20 cellular contexts compared by ENCODE assay signal in genomic region chr15:89315375-89315929, GRCh38. TPM values are rescaled to one million over a fixed set of nuclear protein-coding genes. Genes with fewer than 3 reads are reported as not detected.
A peak's percentile ranks its signal among the peaks of the same experiment; 100 is the strongest.
DNase-seq lines count a peak whose midpoint lies in the region; ATAC-seq and TF ChIP-seq lines count a peak whose summit lies in the region.
"Had no signal": no experiment of that assay in that cellular context is flagged by ENCODE, and none has a peak within 500 bp of the region (broad histone marks: within the 10 kb centered on the region; RNA-seq: fewer than 3 reads in every experiment).

No MANE protein-coding gene starts in this region.

- H4K20me1 ChIP-seq in osteoblast (ENCODE audit: insufficient read depth, low read length) = peaks cover 8% of the 10 kb centered on the region

- peaks cover 7% of the 10 kb centered on the region for H3K79me2 ChIP-seq in osteoblast (ENCODE audit: insufficient read depth, low read length)
- H3K79me2 ChIP-seq: parathyroid adenoma had no signal

- H3K4me3 ChIP-seq in osteoblast (ENCODE audit: insufficient read depth, low read length) = no peak overlapping the region
- H3K4me3 ChIP-seq: gastrocnemius medialis, GM12878, left lung, testis had no signal

- H3K9me3 Mint-ChIP-seq in activated naive CD4-positive, alpha-beta T cell treated with anti-CD3 and anti-CD28 coated beads for 36 hours = no peaks in the 10 kb centered on the region
- no peaks in the 10 kb centered on the region for H3K9me3 Mint-ChIP-seq in effector memory CD8-positive, alpha-beta T cell

- no peak overlapping the region for H3K4me2 ChIP-seq in osteoblast (ENCODE audit: insufficient read depth, low read length)

- no peak for TF ChIP-seq CTCF in osteoblast (IDR thresholded peaks at IDR 0.05; ENCODE audit: extremely low read depth, low read depth, low read length)
- TF ChIP-seq CTCF in foreskin keratinocyte (conservative IDR thresholded peaks at IDR 0.05) = no peak

- intact Hi-C loops in activated naive CD4-positive, alpha-beta T cell treated with anti-CD3 and anti-CD28 coated beads for 36 hours (cut with micrococcal nuclease) = loop anchor here (5.0 kb wide), 1 partner anchor 38 kb away; no protein-coding TSS in a partner anchor

- H3K27me3 ChIP-seq in osteoblast (ENCODE audit: insufficient read depth, low read length) = no peaks in the 10 kb centered on the region
- no peaks in the 10 kb centered on the region for H3K27me3 ChIP-seq in foreskin keratinocyte
- H3K27me3 ChIP-seq: gastrocnemius medialis, left lung, testis had no signal

- H3K4me3 Mint-ChIP-seq in activated naive CD4-positive, alpha-beta T cell treated with anti-CD3 and anti-CD28 coated beads for 36 hours = no peak overlapping the region
- H3K4me3 Mint-ChIP-seq in T-helper 17 cell = no peak overlapping the region
- no peak overlapping the region for H3K4me3 Mint-ChIP-seq in effector memory CD8-positive, alpha-beta T cell

- H3K36me3 Mint-ChIP-seq in activated naive CD4-positive, alpha-beta T cell treated with anti-CD3 and anti-CD28 coated beads for 36 hours (ENCODE audit: low read depth) = peaks cover 65% of the 10 kb centered on the region
- H3K36me3 Mint-ChIP-seq in T-helper 17 cell (ENCODE audit: low read depth) = peaks cover 18% of the 10 kb centered on the region
- peaks cover 59% of the 10 kb centered on the region for H3K36me3 Mint-ChIP-seq in effector memory CD8-positive, alpha-beta T cell (ENCODE audit: insufficient read depth)

- no peak overlapping the region for H2AFZ ChIP-seq in osteoblast (ENCODE audit: low read length)
- H2AFZ ChIP-seq: parathyroid adenoma had no signal

- H3K36me3 ChIP-seq in osteoblast (ENCODE audit: insufficient read depth, low read length) = peaks cover 63% of the 10 kb centered on the region

- H3K27me3 Mint-ChIP-seq in activated naive CD4-positive, alpha-beta T cell treated with anti-CD3 and anti-CD28 coated beads for 36 hours (ENCODE audit: low read depth) = no peaks in the 10 kb centered on the region
- H3K27me3 Mint-ChIP-seq in T-helper 17 cell = no peaks in the 10 kb centered on the region
- H3K27me3 Mint-ChIP-seq in effector memory CD8-positive, alpha-beta T cell = no peaks in the 10 kb centered on the region

- ATAC-seq in T-helper 17 cell (peak; percentile 20), foreskin keratinocyte (no peak)
- no peak for ATAC-seq in effector memory CD8-positive, alpha-beta T cell (replicated peaks)
- ATAC-seq: activated CD4-positive, CD25-positive, alpha-beta regulatory T cell treated with anti-CD3 and anti-CD28 coated beads, Interleukin-2, amount 50 U/mL, for 24 hours; gastrocnemius medialis; GM12878; left lung; Right ventricle myocardium inferior had no signal

- H3K4me1 ChIP-seq in osteoblast (ENCODE audit: insufficient read depth, low read length) (no peaks in the 10 kb centered on the region), foreskin keratinocyte (no peaks in the 10 kb centered on the region)
- H3K4me1 ChIP-seq: gastrocnemius medialis, left lung, parathyroid adenoma, testis had no signal

- CTCF ChIA-PET in activated naive CD4-positive, alpha-beta T cell treated with anti-CD3 and anti-CD28 coated beads for 36 hours (lab: Charles Lee) = interaction anchor here (0.6 to 1.4 kb wide), 2 partner anchors 43 to 109 kb away, joined by 3 to 5 read pairs; no protein-coding TSS in a partner anchor

- DNase-seq in activated naive CD4-positive, alpha-beta T cell treated with anti-CD3 and anti-CD28 coated beads for 36 hours = no peak
- no peak for DNase-seq in activated naive CD4-positive, alpha-beta T cell treated with anti-CD3 and anti-CD28 coated beads, Interleukin-2, amount 50 U/mL, for 16 hours
- DNase-seq in T-helper 17 cell (no peak), osteoblast (ENCODE audit: insufficient read length, low spot score, missing footprints) (peak; percentile 11), foreskin keratinocyte (no peak), NCI-H146 treated with DMSO at 0.1 percent for 48 hours (lab: John Stamatoyannopoulos, UW; ENCODE audit: unreplicated experiment) (no peak)
- no peak for DNase-seq in effector memory CD8-positive, alpha-beta T cell
- DNase-seq in central memory CD4-positive, alpha-beta T cell = no peak
- DNase-seq: aorta; gastrocnemius medialis; left lung; NCI-H2081; NCI-H510A; stimulated activated CD4-positive, alpha-beta T cell treated with anti-CD3 and anti-CD28 coated beads, Interleukin-4, amount 100 ng/mL, for 1 hour; testis had no signal

- H3K9me3 ChIP-seq in T-helper 17 cell (ENCODE audit: control insufficient read depth, low read length, poor library complexity, severe bottlenecking) = no peaks in the 10 kb centered on the region
- no peaks in the 10 kb centered on the region for H3K9me3 ChIP-seq in osteoblast (ENCODE audit: low read depth, low read length)
- H3K9me3 ChIP-seq: gastrocnemius medialis, left lung, testis had no signal

- no peak overlapping the region for H3K27ac ChIP-seq in osteoblast (ENCODE audit: low read depth, low read length)
- no peak overlapping the region for H3K27ac ChIP-seq in foreskin keratinocyte
- H3K27ac ChIP-seq: epithelial cell of prostate, gastrocnemius medialis, left lung, parathyroid adenoma, testis had no signal

- H3K4me1 Mint-ChIP-seq in activated naive CD4-positive, alpha-beta T cell treated with anti-CD3 and anti-CD28 coated beads for 36 hours (ENCODE audit: low read depth) = peaks cover 24% of the 10 kb centered on the region
- peaks cover 22% of the 10 kb centered on the region for H3K4me1 Mint-ChIP-seq in T-helper 17 cell
- H3K4me1 Mint-ChIP-seq in effector memory CD8-positive, alpha-beta T cell (ENCODE audit: low read depth in 2 of 2) = peaks cover 12 to 14% of the 10 kb centered on the region in 2 donors

- peak overlapping the region; percentile 72 for H3K27ac Mint-ChIP-seq in activated naive CD4-positive, alpha-beta T cell treated with anti-CD3 and anti-CD28 coated beads for 36 hours
- H3K27ac Mint-ChIP-seq in T-helper 17 cell = peak overlapping the region; percentile 92
- H3K27ac Mint-ChIP-seq in effector memory CD8-positive, alpha-beta T cell = peak overlapping the region; percentile 85 to 90

RNA-seq across cellular contexts. Expression of gene POLG, which starts 19.2 kb away (rescaled TPM):
- 10 to 100 TPM; 93.0 to 96.5 TPM for total RNA-seq in activated naive CD4-positive, alpha-beta T cell treated with anti-CD3 and anti-CD28 coated beads for 36 hours
- total RNA-seq in T-helper 17 cell (100 to 1,000 TPM; 114 to 128 TPM), osteoblast (50.7 and 61.2 TPM in 2 replicates), foreskin keratinocyte (47.8 and 50.5 TPM in 2 replicates)
- 30.7 and 39.1 TPM in 2 replicates for polyA plus RNA-seq in foreskin keratinocyte
